ENCODE assay signal across 12 cellular contexts in genomic region chr5:52856564-52856963, GRCh38.
A peak's percentile ranks its signal among the peaks of the same experiment; 100 is the strongest.
DNase-seq lines count a peak whose midpoint lies in the region; ATAC-seq and TF ChIP-seq lines count a peak whose summit lies in the region.
"Had no signal": no experiment of that assay in that cellular context is flagged by ENCODE, and none has a peak within 500 bp of the region (broad histone marks: within the 10 kb centered on the region; RNA-seq: fewer than 3 reads in every experiment).

No MANE protein-coding gene starts in this region.

- peaks cover 6% of the 10 kb centered on the region for H3K4me1 Mint-ChIP-seq in activated T-helper 1 cell treated with anti-CD3 and anti-CD28 coated beads, Interleukin-12 subunit alpha, Interleukin-12 subunit beta, Interleukin-2, Interleukin-4 antibody, amounts not matched to agents 30 ng/mL and 10 ng/mL and 1 ng/mL, durations not matched to agents 14 hours and 24 hours and 36 hours (ENCODE audit: low read depth)

- TF ChIP-seq CTCF in GM12865 (IDR thresholded peaks at IDR 0.05; ENCODE audit: insufficient read depth, low read depth, low read length, missing control alignments) (no peak), epithelial cell of esophagus (IDR thresholded peaks at IDR 0.05; ENCODE audit: insufficient read depth, low read depth, low read length, missing control alignments) (no peak)

- no peaks in the 10 kb centered on the region for H3K36me3 Mint-ChIP-seq in activated T-helper 1 cell treated with anti-CD3 and anti-CD28 coated beads, Interleukin-12 subunit alpha, Interleukin-12 subunit beta, Interleukin-2, Interleukin-4 antibody, amounts not matched to agents 30 ng/mL and 10 ng/mL and 1 ng/mL, durations not matched to agents 14 hours and 24 hours and 36 hours (ENCODE audit: low read depth)

- H3K4me3 ChIP-seq in GM12865 (ENCODE audit: low read depth, low read length) = no peak overlapping the region
- H3K4me3 ChIP-seq in epithelial cell of esophagus (ENCODE audit: low read length) = no peak overlapping the region
- H3K4me3 ChIP-seq: ovary had no signal

- ATAC-seq in GM21576 (IDR thresholded peaks at IDR 0.05; ENCODE audit: unreplicated experiment) (peak; percentile 75), HG03432 (IDR thresholded peaks at IDR 0.05; ENCODE audit: unreplicated experiment) (peak; percentile 95)
- ATAC-seq: stimulated activated naive CD8-positive, alpha-beta T cell treated with anti-CD3 and anti-CD28 coated beads, Interleukin-15, Interleukin-2, amounts not matched to agents 100 U/mL and 50 U/mL, for 24 hours had no signal

- intact Hi-C loops in activated T-helper 1 cell treated with anti-CD3 and anti-CD28 coated beads, Interleukin-12 subunit alpha, Interleukin-12 subunit beta, Interleukin-2, Interleukin-4 antibody, amounts not matched to agents 30 ng/mL and 10 ng/mL and 1 ng/mL, durations not matched to agents 14 hours and 24 hours and 36 hours (cut with micrococcal nuclease) = no loop called here

- no peaks in the 10 kb centered on the region for H3K9me3 Mint-ChIP-seq in activated T-helper 1 cell treated with anti-CD3 and anti-CD28 coated beads, Interleukin-12 subunit alpha, Interleukin-12 subunit beta, Interleukin-2, Interleukin-4 antibody, amounts not matched to agents 30 ng/mL and 10 ng/mL and 1 ng/mL, durations not matched to agents 14 hours and 24 hours and 36 hours

- DNase-seq in GM12865 (ENCODE audit: low read depth) (peak; percentile 8), epithelial cell of esophagus (ENCODE audit: low read depth) (peak; percentile 38), NAMALWA (ENCODE audit: low spot score) (no peak), OCI-M1 (lab: John Stamatoyannopoulos, UW) (no peak)
- no peak for DNase-seq in activated CD4-positive, alpha-beta T cell treated with anti-CD3 and anti-CD28 coated beads, Interleukin-2, amount 50 U/mL, for 1 hour
- no peak for DNase-seq in activated T-helper 1 cell treated with anti-CD3 and anti-CD28 coated beads, Interleukin-12 subunit alpha, Interleukin-12 subunit beta, Interleukin-2, Interleukin-4 antibody, amounts not matched to agents 30 ng/mL and 10 ng/mL and 1 ng/mL, durations not matched to agents 14 hours and 24 hours and 36 hours (ENCODE audit: low spot score)
- DNase-seq: COR-L47; NCI-H446 treated with DMSO at 0.1 percent for 48 hours; ovary; stimulated activated naive CD8-positive, alpha-beta T cell treated with anti-CD3 and anti-CD28 coated beads, Interleukin-15, Interleukin-2, amounts not matched to agents 100 U/mL and 50 U/mL, for 24 hours had no signal

- no peak overlapping the region for H3K27ac Mint-ChIP-seq in activated T-helper 1 cell treated with anti-CD3 and anti-CD28 coated beads, Interleukin-12 subunit alpha, Interleukin-12 subunit beta, Interleukin-2, Interleukin-4 antibody, amounts not matched to agents 30 ng/mL and 10 ng/mL and 1 ng/mL, durations not matched to agents 14 hours and 24 hours and 36 hours

- H3K4me3 Mint-ChIP-seq in activated T-helper 1 cell treated with anti-CD3 and anti-CD28 coated beads, Interleukin-12 subunit alpha, Interleukin-12 subunit beta, Interleukin-2, Interleukin-4 antibody, amounts not matched to agents 30 ng/mL and 10 ng/mL and 1 ng/mL, durations not matched to agents 14 hours and 24 hours and 36 hours = no peak overlapping the region

- H3K27me3 Mint-ChIP-seq in activated T-helper 1 cell treated with anti-CD3 and anti-CD28 coated beads, Interleukin-12 subunit alpha, Interleukin-12 subunit beta, Interleukin-2, Interleukin-4 antibody, amounts not matched to agents 30 ng/mL and 10 ng/mL and 1 ng/mL, durations not matched to agents 14 hours and 24 hours and 36 hours (ENCODE audit: insufficient read depth) = no peaks in the 10 kb centered on the region

Comparison
In these comparisons a context has a peak if more than half of its experiments do, and no peak if none do; other contexts are left out.
1. DNase-seq: peak in GM12865 (single experiment) and epithelial cell of esophagus (single experiment); none in activated CD4-positive, alpha-beta T cell treated with anti-CD3 and anti-CD28 coated beads, Interleukin-2, amount 50 U/mL, for 1 hour (single experiment), NAMALWA (single experiment), OCI-M1 (single experiment) and activated T-helper 1 cell treated with anti-CD3 and anti-CD28 coated beads, Interleukin-12 subunit alpha, Interleukin-12 subunit beta, Interleukin-2, Interleukin-4 antibody, amounts not matched to agents 30 ng/mL and 10 ng/mL and 1 ng/mL, durations not matched to agents 14 hours and 24 hours and 36 hours (single experiment).